Comparison of ENCODE assay signal across 35 cellular contexts in genomic region chr20:23879811-23880374, GRCh38. TPM values are rescaled to one million over a fixed set of nuclear protein-coding genes. Genes with fewer than 3 reads are reported as not detected.
DNase-seq lines count a peak whose midpoint lies in the region; ATAC-seq and TF ChIP-seq lines count a peak whose summit lies in the region.
"Had no signal": no experiment of that assay in that cellular context is flagged by ENCODE, and none has a peak within 500 bp of the region (broad histone marks: within the 10 kb centered on the region; RNA-seq: fewer than 3 reads in every experiment).

No MANE protein-coding gene starts in this region.

- no peaks in the 10 kb centered on the region for H3K9me3 ChIP-seq in mammary epithelial cell (replicated peaks; ENCODE audit: insufficient read depth, low read length)
- H3K9me3 ChIP-seq in breast epithelium = no peaks in the 10 kb centered on the region
- no peaks in the 10 kb centered on the region for H3K9me3 ChIP-seq in hepatocyte (ENCODE audit: low read depth)
- H3K9me3 ChIP-seq in lung (ENCODE audit: control insufficient read depth in 2 of 2, insufficient read depth in 1 of 2, low read length in 1 of 2) = no peaks in the 10 kb centered on the region
- H3K9me3 ChIP-seq: prostate gland, testis, vagina had no signal

- H3K27ac ChIP-seq in mammary epithelial cell (ENCODE audit: insufficient read depth, low read depth, low read length) = no peak overlapping the region
- H3K27ac ChIP-seq in breast epithelium = no peak overlapping the region
- H3K27ac ChIP-seq in hepatocyte = peak overlapping the region; percentile 3
- no peak overlapping the region for H3K27ac ChIP-seq in lung (ENCODE audit: low read depth in 1 of 2, low read length in 1 of 2)
- H3K27ac ChIP-seq: 22Rv1, foreskin keratinocyte, prostate gland, testis, vagina had no signal

- no peaks in the 10 kb centered on the region for H3K36me3 ChIP-seq in mammary epithelial cell (ENCODE audit: insufficient read depth, low read length)
- H3K36me3 ChIP-seq in breast epithelium = no peaks in the 10 kb centered on the region
- no peaks in the 10 kb centered on the region for H3K36me3 ChIP-seq in hepatocyte (replicated peaks; ENCODE audit: insufficient read depth, low read depth)
- H3K36me3 ChIP-seq in lung (ENCODE audit: control insufficient read depth in 2 of 2, insufficient read depth in 2 of 2, low read length in 2 of 2) = no peaks in the 10 kb centered on the region
- H3K36me3 ChIP-seq: prostate gland, vagina had no signal

- BruUV-seq in mammary epithelial cell (replicated peaks; lab: Mats Ljungman, UMichigan) = no TSS peak

- CTCF ChIA-PET in mammary epithelial cell (lab: Charles Lee; ENCODE audit: low non-redundant PET) = interaction anchor here (0.7 kb wide), 1 partner anchor 197 kb away, joined by 5 read pairs; no protein-coding TSS in a partner anchor

- no peaks in the 10 kb centered on the region for H3K9me2 ChIP-seq in hepatocyte (replicated peaks; ENCODE audit: insufficient read depth)

- TF ChIP-seq POLR2A in breast epithelium (IDR thresholded peaks at IDR 0.05) = no peak

- ATAC-seq in lung (ENCODE audit: insufficient read depth, low FRiP score) (peak; percentile 45), GM18870 (IDR thresholded peaks at IDR 0.05; ENCODE audit: unreplicated experiment) (no peak), GM21825 (IDR thresholded peaks at IDR 0.05; ENCODE audit: unreplicated experiment) (no peak)
- ATAC-seq: activated CD4-positive, CD25-positive, alpha-beta regulatory T cell treated with anti-CD3 and anti-CD28 coated beads, Interleukin-2, amount 50 U/mL, for 24 hours; effector memory CD8-positive, alpha-beta T cell; foreskin keratinocyte; GM12878; stimulated activated naive CD8-positive, alpha-beta T cell treated with anti-CD3 and anti-CD28 coated beads, Interleukin-15, Interleukin-2, amounts not matched to agents 100 U/mL and 50 U/mL, for 24 hours had no signal

- H3K9ac ChIP-seq in mammary epithelial cell (ENCODE audit: insufficient read depth, low read length) = no peak overlapping the region

- no peak overlapping the region for H3K4me3 ChIP-seq in mammary epithelial cell (replicated peaks in 1 of 3; ENCODE audit: insufficient read depth in 1 of 3, low read depth in 2 of 3, low read length in 3 of 3)
- no peak overlapping the region for H3K4me3 ChIP-seq in breast epithelium
- no peak overlapping the region for H3K4me3 ChIP-seq in hepatocyte
- H3K4me3 ChIP-seq in lung = no peak overlapping the region
- H3K4me3 ChIP-seq: GM12878, prostate gland, testis, vagina had no signal

- H4K20me1 ChIP-seq in mammary epithelial cell (ENCODE audit: insufficient read depth, low read length) (no peaks in the 10 kb centered on the region), hepatocyte (ENCODE audit: insufficient read depth, poor library complexity, severe bottlenecking) (no peaks in the 10 kb centered on the region)

- in situ Hi-C loops in mammary epithelial cell (cut with MboI; ENCODE audit: low sequenced_read_pairs in 2 of 2) = no loop called here

- TF ChIP-seq CTCF in mammary epithelial cell (conservative IDR thresholded peaks at IDR 0.05 in 1 of 2, IDR thresholded peaks at IDR 0.05 in 1 of 2; ENCODE audit: extremely low read depth in 1 of 2, insufficient read depth in 1 of 2, low read depth in 1 of 2, low read length in 2 of 2) (no peak), breast epithelium (IDR thresholded peaks at IDR 0.05) (no peak), hepatocyte (IDR thresholded peaks at IDR 0.05; ENCODE audit: poor library complexity) (no peak), lung (IDR thresholded peaks at IDR 0.05; ENCODE audit: control extremely low read depth, extremely low read depth) (no peak)

- H3K4me1 ChIP-seq in mammary epithelial cell (ENCODE audit: insufficient read depth, low read length) (peaks cover 23% of the 10 kb centered on the region), breast epithelium (no peaks in the 10 kb centered on the region), hepatocyte (ENCODE audit: insufficient read depth) (peaks cover 5% of the 10 kb centered on the region), lung (ENCODE audit: control insufficient read depth in 2 of 2, insufficient read depth in 2 of 2, low read length in 2 of 2) (peaks cover 0 to 11% of the 10 kb centered on the region in 2 donors)
- H3K4me1 ChIP-seq: foreskin keratinocyte, prostate gland, testis, vagina had no signal

- no peak overlapping the region for H3K4me2 ChIP-seq in mammary epithelial cell (ENCODE audit: insufficient read depth, low read depth, low read length)
- no peak overlapping the region for H3K4me2 ChIP-seq in hepatocyte

- no peaks in the 10 kb centered on the region for H3K27me3 ChIP-seq in mammary epithelial cell (ENCODE audit: insufficient read depth, low read length)
- no peaks in the 10 kb centered on the region for H3K27me3 ChIP-seq in breast epithelium
- no peaks in the 10 kb centered on the region for H3K27me3 ChIP-seq in hepatocyte
- H3K27me3 ChIP-seq in lung (ENCODE audit: control insufficient read depth, insufficient read depth) = no peaks in the 10 kb centered on the region
- H3K27me3 ChIP-seq: foreskin keratinocyte, testis, vagina had no signal

- H2AFZ ChIP-seq in mammary epithelial cell (ENCODE audit: low read depth, low read length) (no peak overlapping the region), hepatocyte (no peak overlapping the region)

- WGBS in mammary epithelial cell (ENCODE audit: low coverage, missing lambda C conversion rate) = 62% methylated on average over 6 of the region's 8 CpGs
- WGBS in hepatocyte (ENCODE audit: low lambda C conversion rate, missing lambda C conversion rate) = 45% methylated on average over 7 of the region's 8 CpGs
- WGBS in lung, 2 donors = 30 to 51% methylated on average over 8 of the region's 8 CpGs

- H3K79me2 ChIP-seq in mammary epithelial cell (ENCODE audit: insufficient read depth, low read length) (no peaks in the 10 kb centered on the region), hepatocyte (no peaks in the 10 kb centered on the region)

- DNase-seq in mammary epithelial cell = peak; percentile 58
- no peak for DNase-seq in breast epithelium (ENCODE audit: low spot score in 2 of 2)
- peak; percentile 55 for DNase-seq in hepatocyte (ENCODE audit: low spot score)
- peak; percentile 66 for DNase-seq in lung (ENCODE audit: low spot score)
- no peak for DNase-seq in NCI-H1105 treated with DMSO at 0.1 percent for 48 hours (lab: John Stamatoyannopoulos, UW)
- no peak for DNase-seq in stimulated activated CD4-positive, alpha-beta T cell treated with anti-CD3 and anti-CD28 coated beads, Interleukin-4, amount 100 ng/mL, for 24 hours
- DNase-seq: activated CD4-positive, alpha-beta memory T cell treated with anti-CD3 and anti-CD28 coated beads for 36 hours; activated CD8-positive, alpha-beta memory T cell treated with anti-CD3 and anti-CD28 coated beads, Interleukin-2, amount 50 U/mL, for 4 hours; activated naive CD4-positive, alpha-beta T cell treated with anti-CD3 and anti-CD28 coated beads, Interleukin-2, amount 50 U/mL, for 16 hours; cortex of kidney; DMS 273 treated with DMSO at 0.1 percent for 48 hours; effector memory CD8-positive, alpha-beta T cell; EL; foreskin keratinocyte; immature natural killer cell; KBM-7; NCI-H1436; NCI-H2081 treated with DMSO at 0.1 percent for 48 hours; NCI-H345; stimulated activated naive CD8-positive, alpha-beta T cell treated with anti-CD3 and anti-CD28 coated beads, Interleukin-15, Interleukin-2, amounts not matched to agents 100 U/mL and 50 U/mL, for 24 hours; testis had no signal

- intact Hi-C loops in mammary epithelial cell (cut with micrococcal nuclease) = loop anchor here (10.0 kb wide), 1 partner anchor 205 kb away; no protein-coding TSS in a partner anchor
- intact Hi-C loops in breast epithelium (cut with DNase I; ENCODE audit: low total_unique reads) = no loop called here

- dilution Hi-C loops in mammary epithelial cell (cut with HindIII; ENCODE audit: low sequenced_read_pairs) = no loop called here

RNA-seq across cellular contexts. Expression of gene CST5, which starts 0.3 kb away (rescaled TPM):
- total RNA-seq in mammary epithelial cell = not detected
- 0.14 TPM for polyA plus RNA-seq in mammary epithelial cell
- not detected for polyA minus RNA-seq in mammary epithelial cell
- total RNA-seq in breast epithelium = not detected
- total RNA-seq in hepatocyte = 1.3 TPM in 1 of 2 replicates, not detected in the other
- polyA plus RNA-seq in hepatocyte = 0.68 TPM in 1 of 2 replicates, not detected in the other
- under 1 TPM in 1 of 2 donors, not detected in 1; 0.37 TPM for total RNA-seq in lung
- under 1 TPM; 0.55 to 0.65 TPM for polyA plus RNA-seq in lung
- total RNA-seq: activated CD4-positive, alpha-beta memory T cell treated with anti-CD3 and anti-CD28 coated beads for 36 hours; activated T-helper 1 cell treated with anti-CD3 and anti-CD28 coated beads, Interleukin-12 subunit alpha, Interleukin-12 subunit beta, Interleukin-2, Interleukin-4 antibody, amounts not matched to agents 30 ng/mL and 10 ng/mL and 1 ng/mL, durations not matched to agents 14 hours and 24 hours and 36 hours; cardiac septum; foreskin keratinocyte; GM12878; H4; HT-29; lung microvascular endothelial cell; prostate gland; T-helper 1 cell treated with Interleukin-12 subunit alpha and Interleukin-12 subunit beta and Interleukin-4 antibody, amounts not matched to agents 30 ng/mL and 1 ng/mL, for 36 hours; testis; vagina had no signal
- polyA plus RNA-seq: CD14-positive monocyte, foreskin keratinocyte, GM12878, immature natural killer cell had no signal

RNA-seq across cellular contexts. Expression of gene CST2, which starts 53.4 kb away (rescaled TPM):
- total RNA-seq in mammary epithelial cell (not detected), breast epithelium (not detected), hepatocyte (not detected in 2 replicates), lung (under 1 TPM in 1 of 2 donors, not detected in 1; 0.28 TPM)
- polyA plus RNA-seq in mammary epithelial cell (not detected), hepatocyte (not detected in 2 replicates), lung (1 to 10 TPM in 1 of 2 donors, under 1 TPM in 1; 0.31 to 1.1 TPM)
- polyA minus RNA-seq in mammary epithelial cell = not detected
- total RNA-seq: activated CD4-positive, alpha-beta memory T cell treated with anti-CD3 and anti-CD28 coated beads for 36 hours; activated T-helper 1 cell treated with anti-CD3 and anti-CD28 coated beads, Interleukin-12 subunit alpha, Interleukin-12 subunit beta, Interleukin-2, Interleukin-4 antibody, amounts not matched to agents 30 ng/mL and 10 ng/mL and 1 ng/mL, durations not matched to agents 14 hours and 24 hours and 36 hours; cardiac septum; foreskin keratinocyte; GM12878; H4; HT-29; lung microvascular endothelial cell; prostate gland; T-helper 1 cell treated with Interleukin-12 subunit alpha and Interleukin-12 subunit beta and Interleukin-4 antibody, amounts not matched to agents 30 ng/mL and 1 ng/mL, for 36 hours; testis; vagina had no signal
- polyA plus RNA-seq: CD14-positive monocyte, foreskin keratinocyte, GM12878, immature natural killer cell had no signal

Comparison
In these comparisons a context has a peak if more than half of its experiments do, and no peak if none do; other contexts are left out.
1. DNase-seq: peak in mammary epithelial cell (single experiment), hepatocyte (single experiment) and lung (single experiment); none in breast epithelium (0 of 2), NCI-H1105 treated with DMSO at 0.1 percent for 48 hours (single experiment) and stimulated activated CD4-positive, alpha-beta T cell treated with anti-CD3 and anti-CD28 coated beads, Interleukin-4, amount 100 ng/mL, for 24 hours (single experiment).